ENCODE assay signal across 29 cellular contexts in genomic region chr5:9201011-9201410, GRCh38.
A peak's percentile ranks its signal among the peaks of the same experiment; 100 is the strongest.
DNase-seq lines count a peak whose midpoint lies in the region; FAIRE-seq and TF ChIP-seq lines count a peak whose summit lies in the region.
"Had no signal": no experiment of that assay in that cellular context is flagged by ENCODE, and none has a peak within 500 bp of the region (broad histone marks: within the 10 kb centered on the region; RNA-seq: fewer than 3 reads in every experiment).

No MANE protein-coding gene starts in this region.

- H3K9me3 ChIP-seq in esophagus muscularis mucosa (no peaks in the 10 kb centered on the region), endodermal cell (ENCODE audit: control insufficient read depth, low read length) (peaks cover 11% of the 10 kb centered on the region)
- H3K9me3 ChIP-seq: BE2C had no signal

- TF ChIP-seq CTCF in bronchial epithelial cell (IDR thresholded peaks at IDR 0.05; ENCODE audit: insufficient read depth, low read length, severe bottlenecking): no peak
- no peak for TF ChIP-seq CTCF in esophagus muscularis mucosa (IDR thresholded peaks at IDR 0.05)
- TF ChIP-seq CTCF in endodermal cell (conservative IDR thresholded peaks at IDR 0.05): no peak

- peaks cover 23% of the 10 kb centered on the region for H3K4me1 Mint-ChIP-seq in endodermal cell
- H3K4me1 Mint-ChIP-seq: CD14-positive monocyte; CD4-positive, alpha-beta memory T cell; CD4-positive, CD25-positive, alpha-beta regulatory T cell; CD8-positive, alpha-beta memory T cell had no signal

- peaks cover 5% of the 10 kb centered on the region for H3K9me3 Mint-ChIP-seq in endodermal cell
- H3K9me3 Mint-ChIP-seq: CD14-positive monocyte had no signal

- no peak overlapping the region for H3K9ac ChIP-seq in endodermal cell (ENCODE audit: extremely low read depth, low read length, poor library complexity, severe bottlenecking)
- H3K9ac ChIP-seq: BLaER1 had no signal

- intact Hi-C loops in esophagus muscularis mucosa (cut with DNase I) (no loop called here), posterior vena cava (cut with DNase I) (no loop called here)

- FAIRE-seq in bronchial epithelial cell (lab: Jason Lieb, UNC): peak; percentile 28
- FAIRE-seq: A204.1, GM12878, GM12892, GM18507 had no signal

- peak; percentile 58 for DNase-seq in SK-MEL-5 (ENCODE audit: low read depth, low spot score)
- no peak for DNase-seq in bronchial epithelial cell (ENCODE audit: low read depth)
- DNase-seq in esophagus muscularis mucosa (ENCODE audit: extremely low spot score): peak; percentile 39
- DNase-seq in iris pigment epithelial cell (ENCODE audit: low read depth): peak; percentile 33
- DNase-seq in hypothalamus (lab: John Stamatoyannopoulos, UW): no peak
- DNase-seq in endodermal cell: no peak
- DNase-seq in posterior vena cava (ENCODE audit: low spot score): no peak
- DNase-seq in stimulated activated CD4-positive, alpha-beta T cell treated with anti-CD3 and anti-CD28 coated beads, Interleukin-12 subunit alpha, Interleukin-12 subunit beta, amount 100 ng/mL, for 4 hours: no peak
- DNase-seq: 8988T; ACHN; BE2C; C1 segment of cervical spinal cord; CD4-positive, alpha-beta memory T cell; CD4-positive, CD25-positive, alpha-beta regulatory T cell; CD8-positive, alpha-beta memory T cell; COR-L47; DMS 273 treated with DMSO at 0.1 percent for 48 hours; DMS153; DMS53; DMS79; DND-41; EL; GDM1 had no signal

- H3K27ac Mint-ChIP-seq in endodermal cell: no peak overlapping the region
- H3K27ac Mint-ChIP-seq: CD14-positive monocyte; CD4-positive, alpha-beta memory T cell; CD4-positive, CD25-positive, alpha-beta regulatory T cell; CD8-positive, alpha-beta memory T cell had no signal

- no peak overlapping the region for H3K27ac ChIP-seq in esophagus muscularis mucosa (replicated peaks in 1 of 4)
- no peak overlapping the region for H3K27ac ChIP-seq in endodermal cell (ENCODE audit: low read depth, low read length)
- H3K27ac ChIP-seq: BLaER1 had no signal

- 79% methylated on average over 2 of the region's 2 CpGs for WGBS in esophagus muscularis mucosa
- WGBS in endodermal cell (ENCODE audit: insufficient coverage in 1 of 2, insufficient read length in 1 of 2), 2 experiments: 100% methylated on average over 2 of the region's 2 CpGs; no CpG with 5 or more reads in 1 of the 2 experiments

- no peak for TF ChIP-seq POLR2A in esophagus muscularis mucosa (IDR thresholded peaks at IDR 0.05; ENCODE audit: low read depth)

- in situ Hi-C loops in SK-MEL-5 (cut with HindIII; ENCODE audit: low pct_unique_long_range_greater_than_20kb, low sequenced_read_pairs): no loop called here

- H3K4me1 ChIP-seq in esophagus muscularis mucosa: no peaks in the 10 kb centered on the region
- H3K4me1 ChIP-seq in endodermal cell (ENCODE audit: control insufficient read depth, insufficient read depth, low read length): peaks cover 16% of the 10 kb centered on the region
- H3K4me1 ChIP-seq: BE2C, BLaER1 had no signal

- no peaks in the 10 kb centered on the region for H3K27me3 Mint-ChIP-seq in endodermal cell (ENCODE audit: insufficient read depth)
- H3K27me3 Mint-ChIP-seq: CD4-positive, alpha-beta memory T cell; CD4-positive, CD25-positive, alpha-beta regulatory T cell; CD8-positive, alpha-beta memory T cell had no signal

- H3K27me3 ChIP-seq in bronchial epithelial cell (ENCODE audit: control insufficient read depth, insufficient read depth, low read length): no peaks in the 10 kb centered on the region
- no peaks in the 10 kb centered on the region for H3K27me3 ChIP-seq in esophagus muscularis mucosa
- no peaks in the 10 kb centered on the region for H3K27me3 ChIP-seq in endodermal cell (ENCODE audit: control insufficient read depth, insufficient read depth, low read length, poor library complexity, severe bottlenecking)
- H3K27me3 ChIP-seq: BE2C, BLaER1 had no signal

- no peak for TF ChIP-seq EP300 in esophagus muscularis mucosa (IDR thresholded peaks at IDR 0.05)

- H3K36me3 Mint-ChIP-seq in endodermal cell (ENCODE audit: low read depth): peaks cover 28% of the 10 kb centered on the region
- H3K36me3 Mint-ChIP-seq: CD14-positive monocyte; CD4-positive, alpha-beta memory T cell; CD4-positive, CD25-positive, alpha-beta regulatory T cell; CD8-positive, alpha-beta memory T cell had no signal

- H3K4me3 ChIP-seq in bronchial epithelial cell (ENCODE audit: low read depth, low read length) (no peak overlapping the region), esophagus muscularis mucosa (no peak overlapping the region), endodermal cell (ENCODE audit: low read length) (no peak overlapping the region)
- H3K4me3 ChIP-seq: BLaER1, GM12878 had no signal

- H3K4me3 Mint-ChIP-seq in endodermal cell: no peak overlapping the region
- H3K4me3 Mint-ChIP-seq: CD14-positive monocyte; CD4-positive, alpha-beta memory T cell; CD4-positive, CD25-positive, alpha-beta regulatory T cell; CD8-positive, alpha-beta memory T cell had no signal

- no peaks in the 10 kb centered on the region for H3K36me3 ChIP-seq in bronchial epithelial cell (ENCODE audit: control insufficient read depth, insufficient read depth, low read length)
- H3K36me3 ChIP-seq in esophagus muscularis mucosa: peaks cover 0 to 10% (median 0%) of the 10 kb centered on the region in 4 donors
- H3K36me3 ChIP-seq in endodermal cell (ENCODE audit: control insufficient read depth, insufficient read depth, low read length): peaks cover 52% of the 10 kb centered on the region
- H3K36me3 ChIP-seq: BE2C, BLaER1 had no signal

Comparison
In these comparisons a context has a peak if more than half of its experiments do, and no peak if none do; other contexts are left out.
1. DNase-seq: peak in SK-MEL-5 (single experiment), esophagus muscularis mucosa (single experiment) and iris pigment epithelial cell (single experiment); none in bronchial epithelial cell (single experiment), hypothalamus (0 of 51), endodermal cell (single experiment), posterior vena cava (single experiment) and stimulated activated CD4-positive, alpha-beta T cell treated with anti-CD3 and anti-CD28 coated beads, Interleukin-12 subunit alpha, Interleukin-12 subunit beta, amount 100 ng/mL, for 4 hours (single experiment).